Comparison of ENCODE assay signal across 8 cellular contexts in the genomic region with DNA sequence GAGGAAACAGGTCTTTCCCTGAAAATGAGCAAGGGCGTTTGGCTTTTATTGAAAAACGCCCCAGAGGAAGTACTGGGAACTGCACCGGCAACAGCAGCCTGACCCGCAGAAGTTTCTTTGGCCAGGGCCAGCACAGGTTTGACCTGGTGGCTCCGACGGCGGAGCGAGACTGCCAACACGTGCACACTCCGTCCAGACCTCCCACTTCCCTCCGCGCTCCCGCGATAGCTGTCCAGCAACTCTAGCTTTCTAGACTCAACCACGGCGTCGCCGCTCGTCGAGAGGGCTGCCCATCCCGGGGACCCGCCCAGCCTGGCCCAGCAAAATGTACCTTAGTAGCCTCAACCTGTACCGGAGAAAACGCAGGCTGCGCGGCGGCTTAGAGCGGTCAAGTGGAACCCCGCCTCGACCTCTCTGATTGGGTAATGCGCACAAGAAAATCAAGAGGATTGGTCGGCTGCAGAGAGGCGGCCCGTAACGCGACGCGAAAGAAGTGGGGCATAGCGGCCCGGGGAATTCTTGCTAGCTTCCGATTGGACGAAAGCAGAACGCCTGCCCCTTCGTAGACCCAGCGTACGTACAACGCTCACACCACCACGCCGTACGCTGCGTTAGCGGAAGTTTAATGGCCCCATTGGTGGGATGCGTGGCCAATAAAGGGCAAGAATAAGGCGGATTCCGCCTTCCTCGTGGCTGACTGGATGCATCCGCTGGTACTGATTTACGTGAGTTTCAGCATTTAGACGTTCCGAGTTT. TPM values are rescaled to one million over a fixed set of nuclear protein-coding genes. Genes with fewer than 3 reads are reported as not detected.
DNase-seq lines count a peak whose midpoint lies in the region; ATAC-seq and TF ChIP-seq lines count a peak whose summit lies in the region.

A gene with protein sequence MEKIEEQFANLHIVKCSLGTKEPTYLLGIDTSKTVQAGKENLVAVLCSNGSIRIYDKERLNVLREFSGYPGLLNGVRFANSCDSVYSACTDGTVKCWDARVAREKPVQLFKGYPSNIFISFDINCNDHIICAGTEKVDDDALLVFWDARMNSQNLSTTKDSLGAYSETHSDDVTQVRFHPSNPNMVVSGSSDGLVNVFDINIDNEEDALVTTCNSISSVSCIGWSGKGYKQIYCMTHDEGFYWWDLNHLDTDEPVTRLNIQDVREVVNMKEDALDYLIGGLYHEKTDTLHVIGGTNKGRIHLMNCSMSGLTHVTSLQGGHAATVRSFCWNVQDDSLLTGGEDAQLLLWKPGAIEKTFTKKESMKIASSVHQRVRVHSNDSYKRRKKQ (minus strand): TSS at position 399 of the 756 bp plus-strand sequence. CDS start 41,929 bp downstream, outside the sequence.

- H3K27me3 ChIP-seq in ectodermal cell (ENCODE audit: control insufficient read depth, insufficient read depth, low read length, poor library complexity, severe bottlenecking) (no peaks in the 10 kb centered on the region), lower lobe of right lung (ENCODE audit: low read depth) (no peaks in the 10 kb centered on the region)

- H3K4me1 ChIP-seq in ectodermal cell (ENCODE audit: control insufficient read depth, insufficient read depth, low read length), result no peaks in the 10 kb centered on the region
- peaks cover 24% of the 10 kb centered on the region for H3K4me1 ChIP-seq in lower lobe of right lung

- 0% methylated on average over 60 of the region's 60 CpGs for WGBS in ectodermal cell, 2 experiments

- no peaks in the 10 kb centered on the region for H3K9me3 ChIP-seq in ectodermal cell (ENCODE audit: control insufficient read depth, low read length)
- H3K9me3 ChIP-seq in lower lobe of right lung, result no peaks in the 10 kb centered on the region

- peak within 1 kb of the TSS; percentile 46 for H3K4me3 ChIP-seq in ectodermal cell (ENCODE audit: insufficient read depth, low read depth, low read length)
- H3K4me3 ChIP-seq in lower lobe of right lung, result peak within 1 kb of the TSS; percentile 78

- peaks cover 5% of the 10 kb centered on the region for H3K36me3 ChIP-seq in ectodermal cell (ENCODE audit: control insufficient read depth, insufficient read depth, low read length)
- no peaks in the 10 kb centered on the region for H3K36me3 ChIP-seq in lower lobe of right lung

- DNase-seq in COLO829 (ENCODE audit: low spot score) (peak; percentile 96), HS-5 (ENCODE audit: low read depth) (peak; percentile 97), NK-92 (lab: John Stamatoyannopoulos, UW; ENCODE audit: unreplicated experiment) (peak; percentile 83), lower lobe of right lung (peak; percentile 98)
- peak; percentile 89 to 91 for DNase-seq in activated CD8-positive, alpha-beta memory T cell treated with anti-CD3 and anti-CD28 coated beads for 1 hour (ENCODE audit: extremely low read depth in 1 of 2, low read depth in 1 of 2)
- peak; percentile 91 to 95 (median 93) for DNase-seq in stimulated activated CD4-positive, alpha-beta T cell treated with anti-CD3 and anti-CD28 coated beads, TNF-alpha, amount 100 ng/mL, for 24 hours (ENCODE audit: low read depth in 3 of 3)

- peak; percentile 79 for TF ChIP-seq CTCF in lower lobe of right lung (IDR thresholded peaks at IDR 0.05)

- H3K27ac ChIP-seq in ectodermal cell (ENCODE audit: insufficient read depth, low read depth, low read length, poor library complexity, severe bottlenecking) (peak within 1 kb of the TSS; percentile 99), lower lobe of right lung (peak within 1 kb of the TSS; percentile 94)

- intact Hi-C loops in lower lobe of right lung (cut with DNase I), result no loop called here

- peak; percentile 78 for ATAC-seq in GM19468 (IDR thresholded peaks at IDR 0.05; ENCODE audit: extremely low read depth, unreplicated experiment)
- ATAC-seq in lower lobe of right lung, result peak; percentile 98 to 99

RNA-seq across cellular contexts. Expression of the gene that starts here (rescaled TPM):
- 25.8 TPM for polyA plus RNA-seq in ectodermal cell (2013, experiment 1 of 4)
- 23.3 TPM for polyA plus RNA-seq in ectodermal cell (2013, experiment 2 of 4)
- polyA plus RNA-seq in ectodermal cell (2013, experiment 3 of 4), result 17.0 TPM
- 19.1 TPM for polyA plus RNA-seq in ectodermal cell (2013, experiment 4 of 4)
- 11.7 TPM for total RNA-seq in lower lobe of right lung

Comparison
In these comparisons a context has a peak if more than half of its experiments do, and no peak if none do; other contexts are left out.
1. Peak in every context shown above with its lines: DNase-seq, ATAC-seq, H3K4me3 ChIP-seq and H3K27ac ChIP-seq.